Comparison of ENCODE assay signal across 8 cellular contexts in genomic region chr10:86521620-86522384, GRCh38. TPM values are rescaled to one million over a fixed set of nuclear protein-coding genes. Genes with fewer than 3 reads are reported as not detected.
DNase-seq lines count a peak whose midpoint lies in the region; ATAC-seq, FAIRE-seq and TF ChIP-seq lines count a peak whose summit lies in the region.

Gene WAPL (minus strand): TSS chr10:86521792. CDS start chr10:86518069, 3,723 bp downstream.

- peaks cover 19 to 56% of the 10 kb centered on the region in 2 experiments for H3K79me2 ChIP-seq in H1 (ENCODE audit: control insufficient read depth in 1 of 2, insufficient read depth in 2 of 2, low read length in 2 of 2)

- H2BK12ac ChIP-seq in H1 (ENCODE audit: low read depth, low read length) (no peak within 1 kb of the TSS; the same call in 1 of the 2 replicates), mesenchymal stem cell (ENCODE audit: low read length in 2 of 2) (peak within 1 kb of the TSS in 1 of 2 experiments; percentile 83)

- H2AK5ac ChIP-seq in H1 (ENCODE audit: low read depth, low read length) (no peak within 1 kb of the TSS), mesenchymal stem cell (ENCODE audit: low read length, severe bottlenecking) (peak within 1 kb of the TSS; percentile 65)

- H3K56ac ChIP-seq in H1 (replicated peaks; ENCODE audit: insufficient read length, low read depth, low read length): peak within 1 kb of the TSS; percentile 63

- H3K4ac ChIP-seq in H1 (replicated peaks; ENCODE audit: insufficient read length, low read depth, low read length) (peak within 1 kb of the TSS; percentile 58), mesenchymal stem cell (ENCODE audit: low read depth in 1 of 2, low read length in 2 of 2) (peak within 1 kb of the TSS; percentile 86 to 96)

- intact Hi-C loops in Caco-2 (cut with micrococcal nuclease; ENCODE audit: unreplicated experiment): loop anchor here (1.0 to 2.0 kb wide), 2 partner anchors 49 to 122 kb away; no protein-coding TSS in a partner anchor

- FAIRE-seq in HTR-8/SVneo (lab: Jason Lieb, UNC) (peak; percentile 58), H1 (lab: Jason Lieb, UNC) (no peak)

- no peak within 1 kb of the TSS; the same call in 1 of the 2 replicates for H2AFZ ChIP-seq in H1 (ENCODE audit: low read length)
- H2AFZ ChIP-seq in mesenchymal stem cell (ENCODE audit: low read depth, low read length): peak within 1 kb of the TSS; percentile 95

- DNase-seq in Caco-2 (peak; percentile 92 to 98), HTR-8/SVneo (ENCODE audit: insufficient read length, low spot score) (peak; percentile 93), NT2/D1 (ENCODE audit: low read depth, low spot score) (peak; percentile 85), H1 (ENCODE audit: low read depth in 1 of 2, low spot score in 2 of 2) (peak; percentile 67 to 95), mesenchymal stem cell (peak; percentile 93)
- peak; percentile 95 for DNase-seq in activated CD8-positive, alpha-beta memory T cell treated with anti-CD3 and anti-CD28 coated beads, Interleukin-2, amount 10 ng/mL, durations not matched to agents 7 days and 5 days
- peak; percentile 88 for DNase-seq in stimulated activated CD8-positive, alpha-beta memory T cell treated with anti-CD3 and anti-CD28 coated beads, Interleukin-12 subunit alpha, Interleukin-12 subunit beta, amount 100 ng/mL, for 24 hours (ENCODE audit: extremely low read depth)

- H3K36me3 Mint-ChIP-seq in Caco-2 (ENCODE audit: insufficient read depth, unreplicated experiment): peaks cover 30% of the 10 kb centered on the region
- peaks cover 25% of the 10 kb centered on the region for H3K36me3 Mint-ChIP-seq in activated CD8-positive, alpha-beta memory T cell treated with anti-CD3 and anti-CD28 coated beads, Interleukin-2, amount 10 ng/mL, durations not matched to agents 7 days and 5 days

- POLR2A ChIA-PET in Caco-2 (lab: Charles Lee) (interaction anchor here (0.6 to 1.5 kb wide), 4 partner anchors 13 to 445 kb away, joined by 3 to 7 read pairs (median 4); no protein-coding TSS in a partner anchor), H1 (lab: Charles Lee; ENCODE audit: partially characterized antibody) (interaction anchor here (0.5 to 1.7 kb wide), 7 partner anchors 10 to 1129 kb away, joined by 3 to 11 read pairs (median 3); no protein-coding TSS in a partner anchor)

- TF ChIP-seq CTCF in Caco-2 (IDR thresholded peaks at IDR 0.05; ENCODE audit: insufficient read depth in 1 of 2, low read depth in 1 of 2, low read length in 1 of 2, severe bottlenecking in 1 of 2, unreplicated experiment in 1 of 2) (no peak), H1 (IDR thresholded peaks at IDR 0.05; ENCODE audit: control extremely low read depth in 1 of 3, insufficient read depth in 1 of 3, low read depth in 1 of 3, low read length in 3 of 3) (no peak)

- TF ChIP-seq POLR2A in H1 (IDR thresholded peaks at IDR 0.05; ENCODE audit: control extremely low read depth in 1 of 2, low read depth in 2 of 2, low read length in 2 of 2): peak in 1 of 2 experiments; percentile 51; a peak in 1 of 3 replicates

- H4K20me1 ChIP-seq in H1 (replicated peaks in 1 of 2; ENCODE audit: control insufficient read depth in 1 of 2, insufficient read depth in 2 of 2, low read length in 2 of 2): peaks cover 9 to 12% of the 10 kb centered on the region in 2 experiments

- no peaks in the 10 kb centered on the region for H3K27me3 Mint-ChIP-seq in Caco-2 (ENCODE audit: insufficient read depth, unreplicated experiment)
- H3K27me3 Mint-ChIP-seq in activated CD8-positive, alpha-beta memory T cell treated with anti-CD3 and anti-CD28 coated beads, Interleukin-2, amount 10 ng/mL, durations not matched to agents 7 days and 5 days: no peaks in the 10 kb centered on the region

- H2BK5ac ChIP-seq in H1 (ENCODE audit: low read depth, low read length) (peak within 1 kb of the TSS; percentile 6; the same call in 1 of the 2 replicates), mesenchymal stem cell (ENCODE audit: low read depth, low read length, poor library complexity, severe bottlenecking) (peak within 1 kb of the TSS; percentile 74)

- TF ChIP-seq EP300 in H1 (IDR thresholded peaks at IDR 0.05; ENCODE audit: borderline replicate concordance in 1 of 2, low read depth in 2 of 2, low read length in 2 of 2): no peak; a peak in 1 of 3 replicates

- H3K79me1 ChIP-seq in H1 (ENCODE audit: low read depth, low read length) (peaks cover 2% of the 10 kb centered on the region; the same call in 1 of the 2 replicates), mesenchymal stem cell (replicated peaks; ENCODE audit: low read length, poor library complexity, severe bottlenecking) (peaks cover 21% of the 10 kb centered on the region)

- H3K4me2 ChIP-seq in H1 (ENCODE audit: insufficient read depth in 1 of 2, low read depth in 2 of 2, low read length in 2 of 2) (peak within 1 kb of the TSS; percentile 83 to 89), mesenchymal stem cell (ENCODE audit: low read length, poor library complexity, severe bottlenecking) (peak within 1 kb of the TSS; percentile 85)

- H3K23ac ChIP-seq in H1 (ENCODE audit: insufficient read length) (no peak within 1 kb of the TSS), mesenchymal stem cell (ENCODE audit: low read length in 2 of 2) (peak within 1 kb of the TSS in 1 of 2 experiments; percentile 89)

- H4K91ac ChIP-seq in H1 (replicated peaks; ENCODE audit: insufficient read length, low read length) (no peak within 1 kb of the TSS), mesenchymal stem cell (ENCODE audit: low read length) (peak within 1 kb of the TSS; percentile 93)

- H3K9me3 ChIP-seq in Caco-2: no peaks in the 10 kb centered on the region
- no peaks in the 10 kb centered on the region for H3K9me3 ChIP-seq in NT2/D1 (ENCODE audit: insufficient read depth, low read length)
- no peaks in the 10 kb centered on the region for H3K9me3 ChIP-seq in H1 (ENCODE audit: insufficient read depth in 2 of 2, low read depth in 1 of 2, low read length in 1 of 2)
- no peaks in the 10 kb centered on the region for H3K9me3 ChIP-seq in mesenchymal stem cell (ENCODE audit: control insufficient read depth, low read length)

- TF ChIP-seq RAD21 in H1 (IDR thresholded peaks at IDR 0.05 in 1 of 2, conservative IDR thresholded peaks at IDR 0.05 in 1 of 2; ENCODE audit: low read depth in 2 of 2, low read length in 2 of 2): no peak

- H3K27ac ChIP-seq in H1 (ENCODE audit: low read depth, low read length) (peak within 1 kb of the TSS; percentile 71), mesenchymal stem cell (ENCODE audit: low read length, poor library complexity, severe bottlenecking) (peak within 1 kb of the TSS; percentile 65)

- CTCF ChIA-PET in Caco-2 (lab: Charles Lee) (interaction anchor here (1.2 to 1.7 kb wide), 2 partner anchors 64 to 121 kb away, joined by 6 to 8 read pairs; no protein-coding TSS in a partner anchor), H1 (lab: Charles Lee; ENCODE audit: partially characterized antibody) (interaction anchor here (0.7 to 5.4 kb wide), 7 partner anchors 13 to 163 kb away, joined by 3 to 28 read pairs (median 4); no protein-coding TSS in a partner anchor)
- CTCF ChIA-PET in activated CD8-positive, alpha-beta memory T cell treated with anti-CD3 and anti-CD28 coated beads, Interleukin-2, amount 10 ng/mL, durations not matched to agents 7 days and 5 days (lab: Charles Lee): interaction anchor here (0.7 to 2.5 kb wide), 7 partner anchors 10 to 1750 kb away, joined by 3 to 22 read pairs (median 3); no protein-coding TSS in a partner anchor

- WGBS in H1 (ENCODE audit: extremely low coverage in 1 of 2, insufficient coverage in 1 of 2, insufficient read length in 1 of 2, insufficient replicate concordance in 2 of 2, low coverage in 1 of 2, low lambda C conversion rate in 2 of 2, missing lambda C conversion rate in 1 of 2), 2 experiments: 1% methylated on average over 79 of the region's 91 CpGs; no CpG with 5 or more reads in 1 of the 2 experiments
- WGBS in mesenchymal stem cell: under 1% methylated on average over 72 of the region's 91 CpGs

- H3K9me3 Mint-ChIP-seq in Caco-2 (ENCODE audit: unreplicated experiment): no peaks in the 10 kb centered on the region
- no peaks in the 10 kb centered on the region for H3K9me3 Mint-ChIP-seq in activated CD8-positive, alpha-beta memory T cell treated with anti-CD3 and anti-CD28 coated beads, Interleukin-2, amount 10 ng/mL, durations not matched to agents 7 days and 5 days (ENCODE audit: low read depth)

- peaks cover 16% of the 10 kb centered on the region for H3K4me1 Mint-ChIP-seq in Caco-2 (ENCODE audit: low read depth, unreplicated experiment)
- peaks cover 57% of the 10 kb centered on the region for H3K4me1 Mint-ChIP-seq in activated CD8-positive, alpha-beta memory T cell treated with anti-CD3 and anti-CD28 coated beads, Interleukin-2, amount 10 ng/mL, durations not matched to agents 7 days and 5 days

- peak within 1 kb of the TSS; percentile 98 for H3K4me3 Mint-ChIP-seq in Caco-2 (ENCODE audit: unreplicated experiment)
- H3K4me3 Mint-ChIP-seq in activated CD8-positive, alpha-beta memory T cell treated with anti-CD3 and anti-CD28 coated beads, Interleukin-2, amount 10 ng/mL, durations not matched to agents 7 days and 5 days: peak within 1 kb of the TSS; percentile 85

- H4K8ac ChIP-seq in H1 (ENCODE audit: extremely low read depth, insufficient read depth, low read length) (peak within 1 kb of the TSS; percentile 95), mesenchymal stem cell (ENCODE audit: low read length) (peak within 1 kb of the TSS; percentile 83)

- H2BK15ac ChIP-seq in H1 (ENCODE audit: low read length) (no peak within 1 kb of the TSS), mesenchymal stem cell (ENCODE audit: low read depth, poor library complexity, severe bottlenecking) (peak within 1 kb of the TSS; percentile 92)

- H4K5ac ChIP-seq in H1 (ENCODE audit: insufficient read length, low read depth, low read length): peak within 1 kb of the TSS; percentile 87

- BruUV-seq in Caco-2 (replicated peaks; lab: Mats Ljungman, UMichigan): no TSS peak

- peak within 1 kb of the TSS; percentile 94 for H3K27ac Mint-ChIP-seq in Caco-2 (ENCODE audit: unreplicated experiment)
- H3K27ac Mint-ChIP-seq in activated CD8-positive, alpha-beta memory T cell treated with anti-CD3 and anti-CD28 coated beads, Interleukin-2, amount 10 ng/mL, durations not matched to agents 7 days and 5 days: peak within 1 kb of the TSS; percentile 89

- peak within 1 kb of the TSS; percentile 79; the same call in 1 of the 2 replicates for H3K18ac ChIP-seq in H1 (ENCODE audit: extremely low read depth, low read length)
- peak within 1 kb of the TSS; percentile 86 to 98 for H3K18ac ChIP-seq in mesenchymal stem cell (ENCODE audit: low read depth in 1 of 2, low read length in 2 of 2)

- H2BK120ac ChIP-seq in H1 (replicated peaks; ENCODE audit: low read depth, low read length) (no peak within 1 kb of the TSS), mesenchymal stem cell (ENCODE audit: low read depth, low read length) (peak within 1 kb of the TSS; percentile 80)

- peaks cover 3% of the 10 kb centered on the region; the same call in 1 of the 2 replicates for H3K23me2 ChIP-seq in H1 (ENCODE audit: low read depth, low read length)

- H3K4me3 ChIP-seq in Caco-2 (ENCODE audit: low read depth, low read length) (peak within 1 kb of the TSS; percentile 99), NT2/D1 (ENCODE audit: insufficient read length, low read depth) (peak within 1 kb of the TSS; percentile 86), H1 (ENCODE audit: extremely low read depth in 1 of 4, insufficient read depth in 2 of 4, low read depth in 3 of 4, low read length in 4 of 4) (peak within 1 kb of the TSS; percentile 76 to 91 (median 82)), mesenchymal stem cell (ENCODE audit: insufficient read depth in 1 of 2, low read depth in 1 of 2, low read length in 2 of 2) (peak within 1 kb of the TSS; percentile 96 to 99)

- H3K36me3 ChIP-seq in Caco-2 (ENCODE audit: control insufficient read depth, insufficient read depth, low read length): peaks cover 3% of the 10 kb centered on the region
- peaks cover 16% of the 10 kb centered on the region for H3K36me3 ChIP-seq in NT2/D1 (ENCODE audit: insufficient read depth, insufficient read length, low read length)
- H3K36me3 ChIP-seq in H1 (ENCODE audit: control insufficient read depth in 2 of 4, insufficient read depth in 4 of 4, low read length in 3 of 4): peaks cover 2 to 14% (median 7%) of the 10 kb centered on the region in 4 experiments; a peak in 4 of 8 replicates
- peaks cover 0 to 14% of the 10 kb centered on the region in 2 experiments for H3K36me3 ChIP-seq in mesenchymal stem cell (ENCODE audit: control insufficient read depth in 1 of 2, insufficient read depth in 2 of 2, low read depth in 1 of 2, low read length in 2 of 2)

- H2BK20ac ChIP-seq in H1 (ENCODE audit: low read length): no peak within 1 kb of the TSS

- H3K14ac ChIP-seq in H1 (ENCODE audit: insufficient read length) (no peak within 1 kb of the TSS), mesenchymal stem cell (ENCODE audit: low read length in 2 of 2) (peak within 1 kb of the TSS; percentile 98 to 99)

- H3K9ac ChIP-seq in NT2/D1 (ENCODE audit: insufficient read length, low read depth) (peak within 1 kb of the TSS; percentile 92), H1 (replicated peaks in 1 of 4; ENCODE audit: extremely low read depth in 1 of 4, low read depth in 3 of 4, low read length in 3 of 4) (peak within 1 kb of the TSS; percentile 77 to 90 (median 84)), mesenchymal stem cell (ENCODE audit: low read length) (peak within 1 kb of the TSS; percentile 97)

- H3K27me3 ChIP-seq in Caco-2 (replicated peaks; ENCODE audit: control insufficient read depth, insufficient read depth, low read length) (no peaks in the 10 kb centered on the region), NT2/D1 (ENCODE audit: insufficient read depth, insufficient read length) (no peaks in the 10 kb centered on the region), H1 (replicated peaks in 1 of 4; ENCODE audit: control insufficient read depth in 3 of 4, extremely low read depth in 1 of 4, insufficient read depth in 3 of 4, low read length in 3 of 4) (no peaks in the 10 kb centered on the region), mesenchymal stem cell (ENCODE audit: control insufficient read depth in 1 of 2, insufficient read depth in 1 of 2, low read length in 2 of 2) (no peaks in the 10 kb centered on the region)

- H3K4me1 ChIP-seq in Caco-2: peaks cover 16% of the 10 kb centered on the region
- no peaks in the 10 kb centered on the region for H3K4me1 ChIP-seq in NT2/D1 (ENCODE audit: insufficient read depth, insufficient read length)
- H3K4me1 ChIP-seq in H1 (replicated peaks in 1 of 4; ENCODE audit: control insufficient read depth in 3 of 4, insufficient read depth in 4 of 4, low read length in 3 of 4): peaks cover 0 to 5% (median 2%) of the 10 kb centered on the region in 4 experiments; a peak in 5 of 7 replicates
- H3K4me1 ChIP-seq in mesenchymal stem cell (ENCODE audit: control insufficient read depth, insufficient read depth, low read depth, low read length): no peaks in the 10 kb centered on the region

- peak; percentile 95 for ATAC-seq in GM21381 (IDR thresholded peaks at IDR 0.05; ENCODE audit: unreplicated experiment)
- peak; percentile 94 for ATAC-seq in activated CD8-positive, alpha-beta memory T cell treated with anti-CD3 and anti-CD28 coated beads, Interleukin-2, amount 10 ng/mL, durations not matched to agents 7 days and 5 days

RNA-seq across cellular contexts. Expression of gene WAPL, which starts in this region (rescaled TPM):
- 48.4 and 49.2 TPM in 2 replicates for total RNA-seq in Caco-2 (2022)
- total RNA-seq in activated CD8-positive, alpha-beta memory T cell treated with anti-CD3 and anti-CD28 coated beads, Interleukin-2, amount 10 ng/mL, durations not matched to agents 7 days and 5 days: 10 to 100 TPM; 48.5 to 52.6 TPM
- 48.1 and 49.2 TPM in 2 replicates for total RNA-seq in H1 (2021; fragmentation: NEBNext Ultra II Directional; extraction: Animal tissue kit (Norgen Biotek cat#: 25700))
- 7.3 and 12.8 TPM in 2 replicates for polyA plus RNA-seq in H1 (2011; rRNA removed)
- polyA plus RNA-seq in H1 (2011; cell fraction: cytosol; rRNA removed): 15.4 TPM
- polyA plus RNA-seq in H1 (2011; cell fraction: nucleus; rRNA removed): 5.3 TPM
- polyA plus RNA-seq in H1 (2012, experiment 1 of 2): 27.1 to 47.8 TPM (median 29.1 TPM) in 4 replicates
- polyA plus RNA-seq in H1 (2012, experiment 2 of 2): 2.7 TPM
- 27.7 TPM for polyA plus RNA-seq in H1 (2013, experiment 1 of 2)
- polyA plus RNA-seq in H1 (2013, experiment 2 of 2): 26.4 TPM
- 35.4 and 38.7 TPM in 2 replicates for polyA minus RNA-seq in H1 (2011; rRNA and poly(A)+ RNA removed)
- polyA minus RNA-seq in H1 (2011; cell fraction: cytosol; rRNA and poly(A)+ RNA removed): 30.6 TPM
- 53.5 TPM for polyA minus RNA-seq in H1 (2011; cell fraction: nucleus; rRNA and poly(A)+ RNA removed)
- polyA plus RNA-seq in mesenchymal stem cell (2013, experiment 1 of 2): 21.3 TPM
- 20.9 TPM for polyA plus RNA-seq in mesenchymal stem cell (2013, experiment 2 of 2)

Comparison
In these comparisons a context has a peak if more than half of its experiments do, and no peak if none do; other contexts are left out.
1. Peak in every context shown above with its lines: DNase-seq, ATAC-seq, H3K4me3 ChIP-seq and H3K27ac ChIP-seq.